10 cellular contexts compared by ENCODE assay signal in the genomic region with DNA sequence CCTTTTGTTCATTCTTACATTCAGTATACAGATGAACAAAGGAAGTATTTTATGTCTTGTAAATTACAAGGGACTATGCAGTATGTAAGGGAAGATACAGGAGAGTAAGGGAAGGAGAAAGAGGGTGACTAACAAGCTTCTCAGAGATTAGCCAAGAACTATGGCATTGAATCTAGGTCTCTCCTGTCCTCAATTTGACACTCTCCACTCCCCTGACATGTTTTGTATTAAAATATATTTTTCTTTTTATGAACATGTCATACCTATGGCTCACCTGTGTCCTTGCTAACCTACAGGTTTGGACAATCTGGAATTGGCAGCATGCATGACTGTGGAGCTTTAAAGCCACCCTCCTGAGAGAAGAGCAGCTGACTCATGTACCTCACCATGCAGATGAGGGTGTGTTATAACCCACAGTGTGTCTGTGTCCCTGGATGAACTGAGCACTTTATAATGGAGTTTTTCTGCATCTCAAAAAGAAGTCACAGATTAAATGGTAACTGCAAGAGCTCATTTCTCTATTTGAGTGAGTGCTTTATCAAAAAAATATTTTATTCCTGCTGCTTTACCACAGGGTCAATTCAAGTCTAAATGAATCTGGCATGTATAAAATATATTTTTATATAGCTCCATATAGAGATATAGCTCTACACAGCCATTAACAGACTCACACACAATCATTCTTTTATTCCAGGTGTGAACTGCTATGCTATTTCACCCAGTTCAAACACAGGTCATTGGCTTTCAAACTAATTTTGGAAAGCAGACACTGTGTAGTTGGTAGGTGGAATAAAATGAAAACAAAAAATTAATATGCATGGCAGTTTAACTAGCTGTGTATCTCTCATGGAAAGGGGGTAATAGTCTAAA.
DNase-seq lines count a peak whose midpoint lies in the region; ATAC-seq, FAIRE-seq and TF ChIP-seq lines count a peak whose summit lies in the region.
"Had no signal": no experiment of that assay in that cellular context is flagged by ENCODE, and none has a peak within 500 bp of the region (broad histone marks: within the 10 kb centered on the region; RNA-seq: fewer than 3 reads in every experiment).

No MANE protein-coding gene starts in this region.

- no peak overlapping the region for H4K8ac ChIP-seq in trophoblast cell (ENCODE audit: low read depth, low read length)

- no peak overlapping the region for H3K4ac ChIP-seq in trophoblast cell (ENCODE audit: low read depth, low read length)

- H3K14ac ChIP-seq in trophoblast cell (ENCODE audit: low read length): no peak overlapping the region

- no peak overlapping the region for H3K4me2 ChIP-seq in trophoblast cell (ENCODE audit: low read length)

- no peak overlapping the region for H4K12ac ChIP-seq in trophoblast cell (ENCODE audit: low read depth, low read length)

- H2AK5ac ChIP-seq in trophoblast cell (ENCODE audit: low read length): no peak overlapping the region

- DNase-seq in LHCN-M2 (ENCODE audit: low read depth): peak; percentile 60
- peak; percentile 89 for DNase-seq in bronchial epithelial cell (ENCODE audit: low read depth)
- peak in 1 of 2 donors; percentile 40 for DNase-seq in trophoblast cell
- DNase-seq in RKO (ENCODE audit: low spot score): no peak
- no peak for DNase-seq in inferior parietal cortex (ENCODE audit: extremely low spot score)
- DNase-seq in SHP77 treated with DMSO at 0.1 percent for 48 hours (lab: John Stamatoyannopoulos, UW): no peak
- DNase-seq: aorta, glutamatergic neuron had no signal

- no peak overlapping the region for H3K4me3 ChIP-seq in bronchial epithelial cell (ENCODE audit: low read depth, low read length)
- H3K4me3 ChIP-seq in trophoblast cell (ENCODE audit: low read depth, low read length): no peak overlapping the region

- H4K91ac ChIP-seq in trophoblast cell (ENCODE audit: low read depth, low read length): no peak overlapping the region

- H3K27me3 ChIP-seq in bronchial epithelial cell (ENCODE audit: control insufficient read depth, insufficient read depth, low read length) (no peaks in the 10 kb centered on the region), trophoblast cell (ENCODE audit: insufficient read depth, low read length) (no peaks in the 10 kb centered on the region)

- H2BK5ac ChIP-seq in trophoblast cell (ENCODE audit: low read depth, low read length, poor library complexity): no peak overlapping the region

- no peak overlapping the region for H3K18ac ChIP-seq in trophoblast cell (ENCODE audit: low read length)

- no peak overlapping the region for H2BK120ac ChIP-seq in trophoblast cell (ENCODE audit: insufficient read depth, low read length, poor library complexity)

- H3K23ac ChIP-seq in trophoblast cell (ENCODE audit: low read length): no peak overlapping the region

- H2BK12ac ChIP-seq in trophoblast cell (ENCODE audit: low read length): no peak overlapping the region

- H3K27ac ChIP-seq in trophoblast cell (ENCODE audit: low read depth, low read length): peak overlapping the region; percentile 8

- peaks cover 10% of the 10 kb centered on the region for H3K79me1 ChIP-seq in trophoblast cell (ENCODE audit: low read length)

- peaks cover 4% of the 10 kb centered on the region for H3K79me2 ChIP-seq in trophoblast cell (ENCODE audit: control insufficient read depth, insufficient read depth, low read length, poor library complexity)

- no peak for FAIRE-seq in bronchial epithelial cell (lab: Jason Lieb, UNC)

- no peak overlapping the region for H3K9ac ChIP-seq in trophoblast cell (ENCODE audit: low read length)

- no peaks in the 10 kb centered on the region for H3K9me3 ChIP-seq in trophoblast cell (ENCODE audit: insufficient read depth, low read depth, low read length)

- H2AFZ ChIP-seq in trophoblast cell (ENCODE audit: insufficient read depth, low read length, poor library complexity): no peak overlapping the region

- ATAC-seq in GM18502 (IDR thresholded peaks at IDR 0.05; ENCODE audit: poor library complexity, unreplicated experiment) (peak; percentile 45), GM21390 (IDR thresholded peaks at IDR 0.05; ENCODE audit: unreplicated experiment) (no peak)

- peaks cover 7 to 9% of the 10 kb centered on the region in 2 experiments for H3K4me1 ChIP-seq in trophoblast cell (ENCODE audit: control insufficient read depth in 1 of 2, insufficient read depth in 2 of 2, low read length in 2 of 2)

- TF ChIP-seq CTCF in bronchial epithelial cell (IDR thresholded peaks at IDR 0.05; ENCODE audit: insufficient read depth, low read length, severe bottlenecking): no peak

- no peaks in the 10 kb centered on the region for H3K36me3 ChIP-seq in bronchial epithelial cell (ENCODE audit: control insufficient read depth, insufficient read depth, low read length)
- peaks cover 6% of the 10 kb centered on the region in 2 experiments for H3K36me3 ChIP-seq in trophoblast cell (ENCODE audit: control insufficient read depth in 1 of 2, insufficient read depth in 2 of 2, low read length in 2 of 2)

Comparison
In these comparisons a context has a peak if more than half of its experiments do, and no peak if none do; other contexts are left out.
1. DNase-seq: peak in LHCN-M2 (single experiment) and bronchial epithelial cell (single experiment); none in RKO (single experiment), inferior parietal cortex (single experiment) and SHP77 treated with DMSO at 0.1 percent for 48 hours (single experiment).